In the genomic region with DNA sequence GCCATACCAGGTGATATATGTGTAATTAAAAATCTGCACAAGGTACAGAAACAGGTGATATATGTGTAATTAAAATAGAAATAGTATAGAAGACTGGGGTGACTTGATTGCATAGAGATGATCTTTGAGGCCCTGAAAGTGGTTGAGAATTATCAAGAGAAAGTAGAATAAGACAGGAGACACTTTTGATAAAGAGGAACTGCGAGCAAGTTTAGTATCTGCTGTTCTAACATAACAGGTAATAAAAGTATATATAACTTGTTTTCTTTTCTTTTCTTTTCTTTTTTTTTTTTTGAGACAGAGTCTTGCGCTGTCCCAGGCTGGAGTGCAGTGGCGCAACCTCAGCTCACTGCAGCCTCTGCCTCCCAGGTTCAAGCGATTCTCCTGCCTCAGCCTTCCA, we compare ENCODE assay signal across 18 cellular contexts.
"Had no signal": no experiment of that assay in that cellular context is flagged by ENCODE, and none has a peak within 500 bp of the region (broad histone marks: within the 10 kb centered on the region; RNA-seq: fewer than 3 reads in every experiment).

No MANE protein-coding gene starts in this region.

- H3K27ac ChIP-seq: foreskin keratinocyte, psoas muscle, right lobe of liver, upper lobe of right lung had no signal

- H3K4me3 Mint-ChIP-seq: activated CD4-positive, alpha-beta T cell treated with anti-CD3 and anti-CD28 coated beads, Interleukin-2, amount 10 ng/mL, durations not matched to agents 7 days and 5 days; effector memory CD8-positive, alpha-beta T cell; nephron; stimulated activated naive CD8-positive, alpha-beta T cell treated with anti-CD3 and anti-CD28 coated beads, Interleukin-15, amount 100 ng/mL, for 72 hours; T-helper 2 cell treated with Interferon-gamma antibody and Interleukin-4, amounts not matched to agents 5 μg/mL and 100 μg/mL, for 36 hours had no signal

- H3K9me3 ChIP-seq: psoas muscle, right lobe of liver, upper lobe of right lung had no signal

- H3K4me3 ChIP-seq: psoas muscle, right lobe of liver, upper lobe of right lung had no signal

- ATAC-seq: effector memory CD8-positive, alpha-beta T cell; foreskin keratinocyte; left ventricle myocardium superior; psoas muscle; right lobe of liver; stimulated activated naive CD8-positive, alpha-beta T cell treated with anti-CD3 and anti-CD28 coated beads, Interleukin-15, amount 100 ng/mL, for 72 hours; upper lobe of right lung had no signal

- H3K9me3 Mint-ChIP-seq: effector memory CD8-positive, alpha-beta T cell had no signal

- DNase-seq: activated CD4-positive, alpha-beta T cell treated with anti-CD3 and anti-CD28 coated beads, Interleukin-2, amount 10 ng/mL, durations not matched to agents 7 days and 5 days; activated CD8-positive, alpha-beta memory T cell treated with anti-CD3 and anti-CD28 coated beads for 24 hours; activated naive CD4-positive, alpha-beta T cell; aorta; cerebellar nuclear complex; effector memory CD8-positive, alpha-beta T cell; foreskin keratinocyte; kidney glomerular epithelial cell; left ventricle myocardium superior; mesendoderm; occipital lobe; psoas muscle; right lobe of liver; stimulated activated naive CD8-positive, alpha-beta T cell treated with anti-CD3 and anti-CD28 coated beads, Interleukin-15, amount 100 ng/mL, for 72 hours; upper lobe of right lung had no signal

- H3K36me3 ChIP-seq: right lobe of liver, upper lobe of right lung had no signal

- H3K27ac Mint-ChIP-seq: activated CD4-positive, alpha-beta T cell treated with anti-CD3 and anti-CD28 coated beads, Interleukin-2, amount 10 ng/mL, durations not matched to agents 7 days and 5 days; dendritic cell treated with granulocyte-macrophage colony-stimulating factor and Interleukin-4, amounts not matched to agents 40 ng/mL and 50 ng/mL, for 4 days; effector memory CD8-positive, alpha-beta T cell; nephron; stimulated activated naive CD8-positive, alpha-beta T cell treated with anti-CD3 and anti-CD28 coated beads, Interleukin-15, amount 100 ng/mL, for 72 hours; T-helper 2 cell treated with Interferon-gamma antibody and Interleukin-4, amounts not matched to agents 5 μg/mL and 100 μg/mL, for 36 hours had no signal

- H3K27me3 ChIP-seq: foreskin keratinocyte, right lobe of liver, upper lobe of right lung had no signal

- H3K27me3 Mint-ChIP-seq: activated CD4-positive, alpha-beta T cell treated with anti-CD3 and anti-CD28 coated beads, Interleukin-2, amount 10 ng/mL, durations not matched to agents 7 days and 5 days; dendritic cell treated with granulocyte-macrophage colony-stimulating factor and Interleukin-4, amounts not matched to agents 40 ng/mL and 50 ng/mL, for 4 days; effector memory CD8-positive, alpha-beta T cell; stimulated activated naive CD8-positive, alpha-beta T cell treated with anti-CD3 and anti-CD28 coated beads, Interleukin-15, amount 100 ng/mL, for 72 hours had no signal
